In the genomic region with DNA sequence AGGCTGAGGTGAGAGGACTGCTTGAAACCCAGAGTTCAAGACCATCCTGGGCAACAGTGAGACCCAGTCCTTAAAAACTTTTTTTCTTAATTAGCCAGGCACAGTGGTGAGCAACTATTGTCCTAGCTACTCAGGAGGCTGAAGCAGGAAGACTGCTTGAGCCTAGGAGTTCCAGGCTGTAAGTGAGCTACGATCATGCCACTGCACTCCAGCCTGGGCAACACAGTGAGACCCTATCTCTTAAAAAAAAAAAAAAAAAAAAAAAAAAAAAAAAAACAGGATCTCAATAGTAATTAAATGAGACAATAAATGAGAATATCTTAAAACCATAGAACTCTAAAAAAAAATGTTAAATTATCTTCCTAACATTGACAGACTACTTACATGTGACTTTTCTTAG, we compare ENCODE assay signal across 13 cellular contexts.
"Had no signal": no experiment of that assay in that cellular context is flagged by ENCODE, and none has a peak within 500 bp of the region (broad histone marks: within the 10 kb centered on the region; RNA-seq: fewer than 3 reads in every experiment).

No MANE protein-coding gene starts in this region.

- FAIRE-seq: small intestine had no signal

- H3K27me3 ChIP-seq: esophagus squamous epithelium, foreskin keratinocyte had no signal

- H3K9me3 ChIP-seq: esophagus squamous epithelium had no signal

- DNase-seq: effector memory CD4-positive, alpha-beta T cell; esophagus squamous epithelium; foreskin keratinocyte; left colon; left ventricle myocardium superior; naive thymus-derived CD4-positive, alpha-beta T cell; nephron progenitor cell; posterior cingulate gyrus; stimulated activated CD4-positive, alpha-beta T cell treated with anti-CD3 and anti-CD28 coated beads, Interleukin-12 subunit alpha, Interleukin-12 subunit beta, amount 100 ng/mL, for 4 hours; stimulated activated naive CD4-positive, alpha-beta T cell treated with Interleukin-2 at 50 U/mL for 16 hours; trophoblast cell had no signal

- H3K4me3 ChIP-seq: esophagus squamous epithelium, lung had no signal

- ATAC-seq: foreskin keratinocyte; left colon; left ventricle myocardium superior; naive thymus-derived CD4-positive, alpha-beta T cell had no signal

- H3K27ac ChIP-seq: esophagus squamous epithelium, foreskin keratinocyte had no signal
